34 cellular contexts compared by ENCODE assay signal in the genomic region with DNA sequence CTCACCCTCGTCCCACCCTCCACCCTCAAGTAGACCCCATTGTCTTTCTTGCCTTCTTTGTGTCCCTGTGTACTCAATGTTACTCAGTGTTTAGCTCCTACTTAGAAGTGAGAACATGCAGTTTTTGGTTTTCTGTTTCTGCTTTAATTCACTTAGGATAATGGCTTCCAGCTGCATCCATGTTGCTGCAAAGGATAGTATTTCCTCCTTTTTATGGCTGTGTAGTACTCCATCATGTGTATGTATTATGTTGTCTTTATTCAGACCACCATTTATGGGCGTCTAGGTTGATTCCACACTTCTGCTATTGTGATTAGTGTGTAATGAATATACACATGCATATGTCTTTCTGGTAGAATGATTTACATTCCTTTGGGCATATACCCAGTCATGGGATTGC.
"Had no signal": no experiment of that assay in that cellular context is flagged by ENCODE, and none has a peak within 500 bp of the region (broad histone marks: within the 10 kb centered on the region; RNA-seq: fewer than 3 reads in every experiment).

No MANE protein-coding gene starts in this region.

- H3K4me1 Mint-ChIP-seq: activated naive CD8-positive, alpha-beta T cell treated with anti-CD3 and anti-CD28 coated beads for 36 hours had no signal

- H3K27me3 ChIP-seq: adrenal gland, body of pancreas, esophagus squamous epithelium had no signal

- H3K27ac ChIP-seq: adrenal gland, body of pancreas, epithelial cell of prostate, esophagus squamous epithelium had no signal

- H3K4me3 ChIP-seq: adrenal gland, body of pancreas, esophagus squamous epithelium had no signal

- H3K27me3 Mint-ChIP-seq: activated CD4-positive, alpha-beta memory T cell treated with anti-CD3 and anti-CD28 coated beads, Interleukin-2, amount 10 ng/mL, durations not matched to agents 7 days and 5 days; activated CD4-positive, alpha-beta T cell treated with anti-CD3 and anti-CD28 coated beads for 36 hours; activated CD4-positive, alpha-beta T cell treated with anti-CD3 and anti-CD28 coated beads, Interleukin-2, amount 10 ng/mL, durations not matched to agents 24 days and 14 days; activated naive CD8-positive, alpha-beta T cell treated with anti-CD3 and anti-CD28 coated beads for 36 hours; activated naive CD8-positive, alpha-beta T cell treated with anti-CD3 and anti-CD28 coated beads, Interleukin-2, amount 50 U/mL, for 24 hours; activated T-cell treated with anti-CD3 and anti-CD28 coated beads, Interleukin-2, amount 50 U/mL, for 24 hours; T-helper 17 cell had no signal

- FAIRE-seq: colon, endometrium, endothelial cell of umbilical vein had no signal

- H3K4me3 Mint-ChIP-seq: activated CD4-positive, alpha-beta memory T cell treated with anti-CD3 and anti-CD28 coated beads, Interleukin-2, amount 10 ng/mL, durations not matched to agents 7 days and 5 days; activated CD4-positive, alpha-beta T cell treated with anti-CD3 and anti-CD28 coated beads for 36 hours; activated CD4-positive, alpha-beta T cell treated with anti-CD3 and anti-CD28 coated beads, Interleukin-2, amount 10 ng/mL, durations not matched to agents 24 days and 14 days; activated naive CD8-positive, alpha-beta T cell treated with anti-CD3 and anti-CD28 coated beads for 36 hours; activated naive CD8-positive, alpha-beta T cell treated with anti-CD3 and anti-CD28 coated beads, Interleukin-2, amount 50 U/mL, for 24 hours; activated T-cell treated with anti-CD3 and anti-CD28 coated beads, Interleukin-2, amount 50 U/mL, for 24 hours; activated T-cell treated with anti-CD3 and anti-CD28 coated beads, Interleukin-2, amount 50 U/mL, for 72 hours; T-helper 17 cell; T-helper 2 cell treated with Interferon-gamma antibody and Interleukin-4, amounts not matched to agents 5 μg/mL and 100 μg/mL, for 36 hours had no signal

- H3K4me1 ChIP-seq: body of pancreas had no signal

- DNase-seq: activated CD4-positive, alpha-beta memory T cell treated with anti-CD3 and anti-CD28 coated beads, Interleukin-2, amount 10 ng/mL, durations not matched to agents 7 days and 5 days; activated CD4-positive, alpha-beta T cell treated with anti-CD3 and anti-CD28 coated beads for 36 hours; activated CD4-positive, alpha-beta T cell treated with anti-CD3 and anti-CD28 coated beads, Interleukin-2, amount 10 ng/mL, durations not matched to agents 24 days and 14 days; activated CD4-positive, alpha-beta T cell treated with anti-CD3 and anti-CD28 coated beads, Interleukin-2, amount 50 U/mL, for 4 hours; activated CD4-positive, CD25-positive, alpha-beta regulatory T cell; activated CD4-positive, CD25-positive, alpha-beta regulatory T cell treated with anti-CD3 and anti-CD28 coated beads, Interleukin-2, amount 50 U/mL, for 72 hours; activated CD8-positive, alpha-beta memory T cell treated with anti-CD3 and anti-CD28 coated beads, Interleukin-2, amount 50 U/mL, for 48 hours; activated gamma-delta T cell; activated naive CD4-positive, alpha-beta T cell; activated naive CD4-positive, alpha-beta T cell treated with anti-CD3 and anti-CD28 coated beads, Interleukin-2, amount 50 U/mL, for 16 hours; activated naive CD8-positive, alpha-beta T cell treated with anti-CD3 and anti-CD28 coated beads for 36 hours; activated naive CD8-positive, alpha-beta T cell treated with anti-CD3 and anti-CD28 coated beads, Interleukin-2, amount 50 U/mL, for 24 hours; activated T-cell treated with anti-CD3 and anti-CD28 coated beads for 4 hours; activated T-cell treated with anti-CD3 and anti-CD28 coated beads, Interleukin-2, amount 50 U/mL, for 24 hours; activated T-cell treated with anti-CD3 and anti-CD28 coated beads, Interleukin-2, amount 50 U/mL, for 72 hours; adrenal gland; amygdala; aorta; body of pancreas; caudate nucleus; cortex of kidney; dermis blood vessel endothelial cell; effector CD4-positive, alpha-beta T cell; esophagus squamous epithelium; foreskin melanocyte; head of caudate nucleus; T-helper 1 cell; T-helper 17 cell; T1000 had no signal

- H3K27ac Mint-ChIP-seq: activated CD4-positive, alpha-beta memory T cell treated with anti-CD3 and anti-CD28 coated beads, Interleukin-2, amount 10 ng/mL, durations not matched to agents 7 days and 5 days; activated CD4-positive, alpha-beta T cell treated with anti-CD3 and anti-CD28 coated beads for 36 hours; activated CD4-positive, alpha-beta T cell treated with anti-CD3 and anti-CD28 coated beads, Interleukin-2, amount 10 ng/mL, durations not matched to agents 24 days and 14 days; activated naive CD8-positive, alpha-beta T cell treated with anti-CD3 and anti-CD28 coated beads for 36 hours; activated naive CD8-positive, alpha-beta T cell treated with anti-CD3 and anti-CD28 coated beads, Interleukin-2, amount 50 U/mL, for 24 hours; activated T-cell treated with anti-CD3 and anti-CD28 coated beads, Interleukin-2, amount 50 U/mL, for 24 hours; activated T-cell treated with anti-CD3 and anti-CD28 coated beads, Interleukin-2, amount 50 U/mL, for 72 hours; T-helper 17 cell; T-helper 2 cell treated with Interferon-gamma antibody and Interleukin-4, amounts not matched to agents 5 μg/mL and 100 μg/mL, for 36 hours had no signal

- H3K9me3 ChIP-seq: body of pancreas, esophagus squamous epithelium had no signal

- H3K9me3 Mint-ChIP-seq: activated CD4-positive, alpha-beta memory T cell treated with anti-CD3 and anti-CD28 coated beads, Interleukin-2, amount 10 ng/mL, durations not matched to agents 7 days and 5 days; activated CD4-positive, alpha-beta T cell treated with anti-CD3 and anti-CD28 coated beads, Interleukin-2, amount 10 ng/mL, durations not matched to agents 24 days and 14 days; activated naive CD8-positive, alpha-beta T cell treated with anti-CD3 and anti-CD28 coated beads for 36 hours; activated naive CD8-positive, alpha-beta T cell treated with anti-CD3 and anti-CD28 coated beads, Interleukin-2, amount 50 U/mL, for 24 hours; activated T-cell treated with anti-CD3 and anti-CD28 coated beads, Interleukin-2, amount 50 U/mL, for 24 hours; activated T-cell treated with anti-CD3 and anti-CD28 coated beads, Interleukin-2, amount 50 U/mL, for 72 hours; T-helper 2 cell treated with Interferon-gamma antibody and Interleukin-4, amounts not matched to agents 5 μg/mL and 100 μg/mL, for 36 hours had no signal

- ATAC-seq: activated CD4-positive, alpha-beta T cell treated with anti-CD3 and anti-CD28 coated beads for 36 hours; activated naive CD8-positive, alpha-beta T cell treated with anti-CD3 and anti-CD28 coated beads, Interleukin-2, amount 50 U/mL, for 24 hours; activated T-cell treated with anti-CD3 and anti-CD28 coated beads, Interleukin-2, amount 50 U/mL, for 72 hours; body of pancreas; T-helper 17 cell had no signal
